Comparison of ENCODE assay signal across 25 cellular contexts in genomic region chr20:36398515-36398914, GRCh38.
A peak's percentile ranks its signal among the peaks of the same experiment; 100 is the strongest.
DNase-seq lines count a peak whose midpoint lies in the region; ATAC-seq, FAIRE-seq and TF ChIP-seq lines count a peak whose summit lies in the region.
"Had no signal": no experiment of that assay in that cellular context is flagged by ENCODE, and none has a peak within 500 bp of the region (broad histone marks: within the 10 kb centered on the region; RNA-seq: fewer than 3 reads in every experiment).

No MANE protein-coding gene starts in this region.

- 0 out of 2 replicates have a peak, but pooled peaks cover 2% of the 10 kb centered on the region for H3K79me1 ChIP-seq in H1 (ENCODE audit: low read depth, low read length)

- H4K20me1 ChIP-seq in HepG2 (ENCODE audit: insufficient read depth, low read length) (no peaks in the 10 kb centered on the region), H1 (replicated peaks in 1 of 2; ENCODE audit: control insufficient read depth in 1 of 2, insufficient read depth in 2 of 2, low read length in 2 of 2) (peaks cover 0 to 4% of the 10 kb centered on the region in 2 experiments)
- H4K20me1 ChIP-seq: BLaER1 had no signal

- no peak overlapping the region for H2BK12ac ChIP-seq in H1 (ENCODE audit: low read depth, low read length)

- no peak overlapping the region for H4K8ac ChIP-seq in H1 (ENCODE audit: extremely low read depth, insufficient read depth, low read length)

- H3K4me1 ChIP-seq in HepG2 (ENCODE audit: insufficient read depth, low read length) = peaks cover 11% of the 10 kb centered on the region
- no peaks in the 10 kb centered on the region for H3K4me1 ChIP-seq in right lobe of liver
- peaks cover 0 to 6% (median 3%) of the 10 kb centered on the region in 4 experiments; a peak in 4 of 7 replicates for H3K4me1 ChIP-seq in H1 (replicated peaks in 1 of 4; ENCODE audit: control insufficient read depth in 3 of 4, insufficient read depth in 4 of 4, low read length in 3 of 4)
- H3K4me1 ChIP-seq in gastroesophageal sphincter = no peaks in the 10 kb centered on the region
- H3K4me1 ChIP-seq: BLaER1 had no signal

- WGBS in HepG2 (ENCODE audit: low lambda C conversion rate) = 24% methylated on average over 3 of the region's 3 CpGs
- WGBS in right lobe of liver (ENCODE audit: insufficient coverage, low coverage, low lambda C conversion rate, missing lambda C conversion rate) = 30% methylated on average over 2 of the region's 3 CpGs
- 85% methylated on average over 3 of the region's 3 CpGs; no CpG with 5 or more reads in 1 of the 2 experiments for WGBS in H1 (ENCODE audit: extremely low coverage in 1 of 2, insufficient coverage in 1 of 2, insufficient read length in 1 of 2, insufficient replicate concordance in 2 of 2, low coverage in 1 of 2, low lambda C conversion rate in 2 of 2, missing lambda C conversion rate in 1 of 2), 2 experiments
- 41 to 70% methylated on average over 2 to 3 of the region's 3 CpGs for WGBS in gastroesophageal sphincter (ENCODE audit: low coverage in 1 of 2), 2 donors

- no peak overlapping the region for H2AK5ac ChIP-seq in H1 (ENCODE audit: low read depth, low read length)

- H3K23me2 ChIP-seq in H1 (ENCODE audit: low read depth, low read length) = peaks cover 5% of the 10 kb centered on the region; the same call in 1 of the 2 replicates

- H2BK20ac ChIP-seq in H1 (ENCODE audit: low read length) = no peak overlapping the region

- no peaks in the 10 kb centered on the region for H3K36me3 ChIP-seq in HepG2 (replicated peaks in 1 of 2; ENCODE audit: control insufficient read depth in 1 of 2, insufficient read depth in 2 of 2, low read length in 2 of 2)
- no peaks in the 10 kb centered on the region for H3K36me3 ChIP-seq in right lobe of liver
- no peaks in the 10 kb centered on the region for H3K36me3 ChIP-seq in H1 (ENCODE audit: control insufficient read depth in 2 of 4, insufficient read depth in 4 of 4, low read length in 3 of 4)
- no peaks in the 10 kb centered on the region for H3K36me3 ChIP-seq in gastroesophageal sphincter
- H3K36me3 ChIP-seq: BE2C, BLaER1 had no signal

- no peak for TF ChIP-seq RAD21 in HepG2 (CRISPR knock-in tag; IDR thresholded peaks at IDR 0.05)
- no peak for TF ChIP-seq RAD21 in H1 (IDR thresholded peaks at IDR 0.05 in 1 of 2, conservative IDR thresholded peaks at IDR 0.05 in 1 of 2; ENCODE audit: low read depth in 2 of 2, low read length in 2 of 2)

- POLR2A ChIA-PET in HepG2 (lab: Yijun Ruan, JAX) = no interaction called here
- POLR2A ChIA-PET in H1 (lab: Charles Lee; ENCODE audit: partially characterized antibody) = interaction anchor here (1.1 to 1.5 kb wide), 2 partner anchors 34 to 90 kb away, joined by 3 read pairs; no protein-coding TSS in a partner anchor

- no peak for DNase-seq in HepG2 (ENCODE audit: low spot score)
- no peak for DNase-seq in right lobe of liver
- DNase-seq in amniotic epithelial cell (ENCODE audit: low read depth) = peak; percentile 29
- DNase-seq in H1 (ENCODE audit: low read depth in 1 of 2, low spot score in 2 of 2) = no peak
- DNase-seq in NCI-H510A (lab: John Stamatoyannopoulos, UW) = no peak
- DNase-seq: ACHN; BE2C; C1 segment of cervical spinal cord; CD4-positive, alpha-beta memory T cell; CD4-positive, CD25-positive, alpha-beta regulatory T cell; COR-L47; DMS 273 treated with DMSO at 0.1 percent for 48 hours; DMS153; DMS53; DMS79; DND-41; EL; GDM1 had no signal

- H2BK15ac ChIP-seq in H1 (ENCODE audit: low read length) = no peak overlapping the region

- no TSS peak for BruUV-seq in HepG2 (replicated peaks; lab: Mats Ljungman, UMichigan)

- in situ Hi-C loops in HepG2 (cut with HindIII; ENCODE audit: extremely low pct_ligation_motif_present, low pct_unique_long_range_greater_than_20kb) = no loop called here

- H3K9ac ChIP-seq in HepG2 (ENCODE audit: insufficient read depth, low read depth, low read length) (no peak overlapping the region), H1 (replicated peaks in 1 of 4; ENCODE audit: extremely low read depth in 1 of 4, low read depth in 3 of 4, low read length in 3 of 4) (no peak overlapping the region)
- H3K9ac ChIP-seq: BLaER1 had no signal

- H2AFZ ChIP-seq in HepG2 (ENCODE audit: low read length) = no peak overlapping the region
- H2AFZ ChIP-seq in H1 (ENCODE audit: low read length) = no peak overlapping the region

- no peak for TF ChIP-seq EP300 in HepG2 (IDR thresholded peaks at IDR 0.05; ENCODE audit: low read depth in 2 of 2, low read length in 2 of 2)
- no peak for TF ChIP-seq EP300 in HepG2 (CRISPR knock-in tag; IDR thresholded peaks at IDR 0.05; ENCODE audit: borderline replicate concordance)
- TF ChIP-seq EP300 in H1 (IDR thresholded peaks at IDR 0.05; ENCODE audit: borderline replicate concordance in 1 of 2, low read depth in 2 of 2, low read length in 2 of 2) = no peak
- TF ChIP-seq EP300 in gastroesophageal sphincter (IDR thresholded peaks at IDR 0.05) = no peak

- H3K27ac ChIP-seq in HepG2 (ENCODE audit: extremely low read length, insufficient read depth, low read length) (no peak overlapping the region), right lobe of liver (no peak overlapping the region), H1 (ENCODE audit: low read depth, low read length) (no peak overlapping the region), gastroesophageal sphincter (no peak overlapping the region)
- H3K27ac ChIP-seq: 22Rv1, BLaER1 had no signal

- H3K4me3 ChIP-seq in HepG2 (replicated peaks in 1 of 3; ENCODE audit: insufficient read depth in 1 of 3, low read depth in 2 of 3, low read length in 3 of 3) = no peak overlapping the region
- no peak overlapping the region for H3K4me3 ChIP-seq in right lobe of liver
- no peak overlapping the region for H3K4me3 ChIP-seq in H1 (ENCODE audit: extremely low read depth in 1 of 4, insufficient read depth in 2 of 4, low read depth in 3 of 4, low read length in 4 of 4)
- no peak overlapping the region for H3K4me3 ChIP-seq in gastroesophageal sphincter
- H3K4me3 ChIP-seq: BLaER1, GM12878 had no signal

- H3K27me3 ChIP-seq in HepG2 (ENCODE audit: control insufficient read depth in 1 of 2, insufficient read depth in 2 of 2, low read length in 2 of 2) (peaks cover 0 to 28% of the 10 kb centered on the region in 2 experiments; a peak in 3 of 5 replicates), right lobe of liver (no peaks in the 10 kb centered on the region), H1 (replicated peaks in 1 of 4; ENCODE audit: control insufficient read depth in 3 of 4, extremely low read depth in 1 of 4, insufficient read depth in 3 of 4, low read length in 3 of 4) (no peaks in the 10 kb centered on the region), gastroesophageal sphincter (peaks cover 74% of the 10 kb centered on the region)
- H3K27me3 ChIP-seq: BE2C, BLaER1 had no signal

- H2BK5ac ChIP-seq in H1 (ENCODE audit: low read depth, low read length) = no peak overlapping the region

- TF ChIP-seq CTCF in HepG2 (CRISPR knock-in tag; IDR thresholded peaks at IDR 0.05) = no peak
- TF ChIP-seq CTCF in right lobe of liver (IDR thresholded peaks at IDR 0.05) = no peak
- TF ChIP-seq CTCF in H1 (IDR thresholded peaks at IDR 0.05; ENCODE audit: control extremely low read depth in 1 of 3, insufficient read depth in 1 of 3, low read depth in 1 of 3, low read length in 3 of 3) = no peak
- no peak for TF ChIP-seq CTCF in gastroesophageal sphincter (IDR thresholded peaks at IDR 0.05)

- FAIRE-seq in HepG2 (lab: Jason Lieb, UNC) (no peak), H1 (lab: Jason Lieb, UNC) (no peak)
- FAIRE-seq: GM12878, GM12892, GM18507 had no signal

- H3K4ac ChIP-seq in H1 (replicated peaks; ENCODE audit: insufficient read length, low read depth, low read length) = no peak overlapping the region

- no peak overlapping the region for H3K14ac ChIP-seq in H1 (ENCODE audit: insufficient read length)

- no peaks in the 10 kb centered on the region for H3K9me3 ChIP-seq in HepG2 (ENCODE audit: low read length)
- H3K9me3 ChIP-seq in right lobe of liver = no peaks in the 10 kb centered on the region
- no peaks in the 10 kb centered on the region for H3K9me3 ChIP-seq in H1 (ENCODE audit: insufficient read depth in 2 of 2, low read depth in 1 of 2, low read length in 1 of 2)
- peaks cover 0 to 5% (median 0%) of the 10 kb centered on the region in 3 donors for H3K9me3 ChIP-seq in gastroesophageal sphincter
- H3K9me3 ChIP-seq: BE2C, BLaER1 had no signal

- CTCF ChIA-PET in HepG2 (lab: Yijun Ruan, JAX; ENCODE audit: low intra/inter-chr PET ratio, low total read pairs) (no interaction called here), H1 (lab: Charles Lee; ENCODE audit: partially characterized antibody) (interaction anchor here (0.8 to 4.5 kb wide), 20 partner anchors 8 to 195 kb away, joined by 3 to 42 read pairs (median 10); no protein-coding TSS in a partner anchor)

- no peak overlapping the region for H2BK120ac ChIP-seq in H1 (replicated peaks; ENCODE audit: low read depth, low read length)

- no peak overlapping the region for H3K56ac ChIP-seq in H1 (replicated peaks; ENCODE audit: insufficient read length, low read depth, low read length)

- no peak overlapping the region for H4K91ac ChIP-seq in H1 (replicated peaks; ENCODE audit: insufficient read length, low read length)

- ATAC-seq in HepG2 (no peak), right lobe of liver (no peak), gastroesophageal sphincter (no peak), HG03159 (IDR thresholded peaks at IDR 0.05; ENCODE audit: unreplicated experiment) (no peak)
- ATAC-seq: GM12878 had no signal

- H4K5ac ChIP-seq in H1 (ENCODE audit: insufficient read length, low read depth, low read length) = no peak overlapping the region

- no peak overlapping the region for H3K23ac ChIP-seq in H1 (ENCODE audit: insufficient read length)

- no peak overlapping the region for H3K18ac ChIP-seq in H1 (ENCODE audit: extremely low read depth, low read length)

- no peak overlapping the region for H3K4me2 ChIP-seq in HepG2 (ENCODE audit: low read depth, low read length)
- H3K4me2 ChIP-seq in H1 (ENCODE audit: insufficient read depth in 1 of 2, low read depth in 2 of 2, low read length in 2 of 2) = no peak overlapping the region
- H3K4me2 ChIP-seq: BLaER1 had no signal

- H3K79me2 ChIP-seq in HepG2 (ENCODE audit: insufficient read depth, low read length) = no peaks in the 10 kb centered on the region
- H3K79me2 ChIP-seq in H1 (ENCODE audit: control insufficient read depth in 1 of 2, insufficient read depth in 2 of 2, low read length in 2 of 2) = no peaks in the 10 kb centered on the region

- TF ChIP-seq POLR2A in HepG2 (IDR thresholded peaks at IDR 0.05; ENCODE audit: insufficient read depth in 1 of 2, low read depth in 2 of 2, low read length in 2 of 2) (no peak), right lobe of liver (IDR thresholded peaks at IDR 0.05) (no peak), H1 (IDR thresholded peaks at IDR 0.05; ENCODE audit: control extremely low read depth in 1 of 2, low read depth in 2 of 2, low read length in 2 of 2) (no peak), gastroesophageal sphincter (IDR thresholded peaks at IDR 0.05) (no peak)

- intact Hi-C loops in HepG2 (cut with micrococcal nuclease; ENCODE audit: unreplicated experiment) = loop anchor here (10.0 kb wide), 1 partner anchor 124 kb away; no protein-coding TSS in a partner anchor
- intact Hi-C loops in right lobe of liver (cut with DNase I) = no loop called here

TF ChIP-seq in HepG2, 621 proteins besides CTCF, POLR2A, EP300 and RAD21 (continues in another document):
- TF ChIP-seq ZNF768 (CRISPR knock-in tag; IDR thresholded peaks at IDR 0.05) = peak; percentile 96

TF ChIP-seq in H1, 55 proteins besides CTCF, POLR2A, EP300 and RAD21 (continues in another document):
- peak; percentile 54; the same call in 1 of the 2 replicates for TF ChIP-seq KDM1A (IDR thresholded peaks at IDR 0.05; ENCODE audit: borderline replicate concordance, low read length)

Comparison
In these comparisons a context has a peak if more than half of its experiments do, and no peak if none do; other contexts are left out.
1. Of the 41 proteins assayed by ChIP-seq in both HepG2 and H1: peak only in HepG2: none; only in H1: KDM1A; in both: none; in neither: 40.